1 cellular context compared by ENCODE assay signal in genomic region chr22:19085233-19086043, GRCh38.
TF ChIP-seq lines count a peak whose summit lies in the region.

No MANE protein-coding gene starts in this region.

TF ChIP-seq in endothelial cell of umbilical vein, 7 proteins besides CTCF, POLR2A, EP300 and RAD21:
- TF ChIP-seq FOS (IDR thresholded peaks at IDR 0.05; ENCODE audit: borderline replicate concordance, insufficient read depth, low read length): no peak
- TF ChIP-seq MYC (IDR thresholded peaks at IDR 0.05; ENCODE audit: low read depth, low read length): no peak
- no peak for TF ChIP-seq GATA2 (IDR thresholded peaks at IDR 0.05; ENCODE audit: insufficient read depth, insufficient read length, low read depth, low read length)
- no peak for TF ChIP-seq MAX (IDR thresholded peaks at IDR 0.05; ENCODE audit: insufficient read depth, insufficient read length)
- TF ChIP-seq EZH2 (IDR thresholded peaks at IDR 0.05; ENCODE audit: borderline replicate concordance, low read depth, low read length, severe bottlenecking): no peak
- no peak for TF ChIP-seq JUN (IDR thresholded peaks at IDR 0.05; ENCODE audit: borderline replicate concordance, insufficient read depth, insufficient read length, low read depth)
- TF ChIP-seq POLR2AphosphoS5 (IDR thresholded peaks at IDR 0.05; ENCODE audit: insufficient read depth, low read depth, low read length): no peak
TF ChIP-seq in endothelial cell of umbilical vein: peak in this region for 0.
